Comparison of ENCODE assay signal across 9 cellular contexts in the genomic region with DNA sequence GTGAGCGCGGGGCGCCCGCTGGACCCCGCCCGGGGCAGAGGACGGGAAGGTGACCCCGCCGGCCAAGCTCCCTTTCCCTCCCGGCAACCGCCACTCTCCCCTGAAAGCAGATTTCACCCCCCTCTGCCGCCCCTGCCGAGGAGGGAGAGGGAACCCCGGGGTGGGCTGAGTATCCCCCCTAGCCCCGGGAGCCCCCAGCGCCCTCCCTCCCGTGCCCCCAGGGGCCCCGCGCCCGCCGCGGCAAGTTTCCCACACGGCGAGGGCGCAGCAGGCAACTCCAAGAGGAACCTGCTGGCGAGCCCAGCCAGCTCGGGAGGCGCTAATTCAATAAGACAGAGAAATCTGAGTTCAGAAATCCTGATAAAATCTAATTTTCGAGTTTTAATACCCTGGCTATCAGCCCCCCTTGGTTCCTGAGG. TPM values are rescaled to one million over a fixed set of nuclear protein-coding genes. Genes with fewer than 3 reads are reported as not detected.
A peak's percentile ranks its signal among the peaks of the same experiment; 100 is the strongest.
DNase-seq lines count a peak whose midpoint lies in the region; ATAC-seq and TF ChIP-seq lines count a peak whose summit lies in the region.
"Had no signal": no experiment of that assay in that cellular context is flagged by ENCODE, and none has a peak within 500 bp of the region (broad histone marks: within the 10 kb centered on the region; RNA-seq: fewer than 3 reads in every experiment).

No MANE protein-coding gene starts in this region.

- DNase-seq in CD8-positive, alpha-beta T cell: no peak
- DNase-seq in NB4 (ENCODE audit: low read depth): peak; percentile 58
- DNase-seq in epithelial cell of proximal tubule (ENCODE audit: low read depth): no peak
- peak; percentile 65 for DNase-seq in neural progenitor cell (ENCODE audit: low spot score)
- no peak for DNase-seq in KBM-7
- DNase-seq in kidney glomerular epithelial cell (lab: John Stamatoyannopoulos, UW): no peak
- no peak for DNase-seq in NCI-H1436 treated with DMSO at 0.1 percent for 48 hours (lab: John Stamatoyannopoulos, UW)
- DNase-seq: OCI-M1 had no signal

- H3K9me3 Mint-ChIP-seq in CD8-positive, alpha-beta T cell: no peaks in the 10 kb centered on the region
- H3K9me3 Mint-ChIP-seq in neural progenitor cell: peaks cover 2% of the 10 kb centered on the region

- CTCF ChIA-PET in CD8-positive, alpha-beta T cell (lab: Charles Lee): no interaction called here

- peaks cover 39% of the 10 kb centered on the region for H3K27me3 Mint-ChIP-seq in CD8-positive, alpha-beta T cell (ENCODE audit: low read depth)
- H3K27me3 Mint-ChIP-seq in neural progenitor cell (ENCODE audit: insufficient read depth, low read depth): peaks cover 61% of the 10 kb centered on the region

- H4K20me1 ChIP-seq in neural progenitor cell (ENCODE audit: low read depth): peaks cover 50% of the 10 kb centered on the region

- peaks cover 11% of the 10 kb centered on the region for H3K4me1 Mint-ChIP-seq in CD8-positive, alpha-beta T cell (ENCODE audit: low read depth)
- peaks cover 39% of the 10 kb centered on the region for H3K4me1 Mint-ChIP-seq in neural progenitor cell

- ATAC-seq in CD8-positive, alpha-beta T cell: no peak
- no peak for ATAC-seq in HG02678 (IDR thresholded peaks at IDR 0.05; ENCODE audit: unreplicated experiment)

- POLR2A ChIA-PET in CD8-positive, alpha-beta T cell (lab: Charles Lee): no interaction called here

- no peak for TF ChIP-seq POLR2A in NB4 (IDR thresholded peaks at IDR 0.05; ENCODE audit: extremely low read depth, insufficient read length)

- no peak overlapping the region for H2AFZ ChIP-seq in neural progenitor cell (replicated peaks)

- intact Hi-C loops in CD8-positive, alpha-beta T cell (cut with DNase I, micrococcal nuclease): loop anchor here in 1 of 2 experiments (5.0 kb wide), 1 partner anchor 86 kb away; the partner anchor contains the start of gene MED27

- in situ Hi-C loops in KBM-7 (cut with MboI; ENCODE audit: low pct_unique_long_range_greater_than_20kb, low sequenced_read_pairs): no loop called here

- H3F3A ChIP-seq in neural progenitor cell (ENCODE audit: low read depth): peaks cover 27% of the 10 kb centered on the region

- H3K27ac Mint-ChIP-seq in CD8-positive, alpha-beta T cell: no peak overlapping the region
- H3K27ac Mint-ChIP-seq in neural progenitor cell: no peak overlapping the region

- H3K9me3 ChIP-seq in CD8-positive, alpha-beta T cell (ENCODE audit: low read length): no peaks in the 10 kb centered on the region
- H3K9me3 ChIP-seq in neural progenitor cell (ENCODE audit: low read depth): no peaks in the 10 kb centered on the region

- peak overlapping the region; percentile 100 for H3K4me2 ChIP-seq in neural progenitor cell

- H3K36me3 ChIP-seq in CD8-positive, alpha-beta T cell (ENCODE audit: insufficient read depth, low read length): no peaks in the 10 kb centered on the region
- H3K36me3 ChIP-seq in neural progenitor cell: no peaks in the 10 kb centered on the region

- H3K27ac ChIP-seq in CD8-positive, alpha-beta T cell (ENCODE audit: low read depth, low read length): no peak overlapping the region
- H3K27ac ChIP-seq in neural progenitor cell: no peak overlapping the region

- peaks cover 4% of the 10 kb centered on the region for H3K36me3 Mint-ChIP-seq in CD8-positive, alpha-beta T cell
- H3K36me3 Mint-ChIP-seq in neural progenitor cell: peaks cover 1% of the 10 kb centered on the region

- peaks cover 28% of the 10 kb centered on the region for H3K4me1 ChIP-seq in CD8-positive, alpha-beta T cell (ENCODE audit: insufficient read depth, low read length)
- peaks cover 23% of the 10 kb centered on the region for H3K4me1 ChIP-seq in neural progenitor cell

- H3K79me2 ChIP-seq in neural progenitor cell (ENCODE audit: low read depth): no peaks in the 10 kb centered on the region

- peak overlapping the region; percentile 57 for H3K4me3 ChIP-seq in CD8-positive, alpha-beta T cell (ENCODE audit: low read depth, low read length)
- H3K4me3 ChIP-seq in NB4 (ENCODE audit: low read depth, low read length) (peak overlapping the region; percentile 77), epithelial cell of proximal tubule (ENCODE audit: low read depth, low read length) (peak overlapping the region; percentile 48), neural progenitor cell (peak overlapping the region; percentile 74)

- peaks cover 15% of the 10 kb centered on the region for H3K27me3 ChIP-seq in CD8-positive, alpha-beta T cell (ENCODE audit: insufficient read depth, low read length)
- peaks cover 92% of the 10 kb centered on the region for H3K27me3 ChIP-seq in neural progenitor cell

- no peak overlapping the region for H3K9ac ChIP-seq in neural progenitor cell

- TF ChIP-seq CTCF in CD8-positive, alpha-beta T cell (IDR thresholded peaks at IDR 0.05): no peak
- TF ChIP-seq CTCF in NB4 (IDR thresholded peaks at IDR 0.05; ENCODE audit: low read depth, low read length): no peak
- TF ChIP-seq CTCF in epithelial cell of proximal tubule (conservative IDR thresholded peaks at IDR 0.05; ENCODE audit: low read depth, low read length): no peak
- no peak for TF ChIP-seq CTCF in neural progenitor cell (IDR thresholded peaks at IDR 0.05)

- peak overlapping the region; percentile 58 for H3K4me3 Mint-ChIP-seq in CD8-positive, alpha-beta T cell
- peak overlapping the region; percentile 71 for H3K4me3 Mint-ChIP-seq in neural progenitor cell

RNA-seq across cellular contexts. Expression of gene NTNG2, which starts 1.6 kb away (rescaled TPM):
- 1 to 10 TPM; 5.8 TPM for total RNA-seq in CD8-positive, alpha-beta T cell
- total RNA-seq in epithelial cell of proximal tubule (0.07 TPM in 1 of 2 replicates, not detected in the other), neural progenitor cell (ENCODE audit: low replicate concordance) (1.0 and 1.2 TPM in 2 replicates)

Comparison
In these comparisons a context has a peak if more than half of its experiments do, and no peak if none do; other contexts are left out.
1. DNase-seq: peak in NB4 (single experiment) and neural progenitor cell (single experiment); none in CD8-positive, alpha-beta T cell (0 of 7), epithelial cell of proximal tubule (single experiment), KBM-7 (single experiment), kidney glomerular epithelial cell (single experiment) and NCI-H1436 treated with DMSO at 0.1 percent for 48 hours (single experiment).
2. Peak in every context shown above with its lines, with median percentiles within 50 percentile points of each other: H3K4me3 ChIP-seq.